ENCODE assay signal across 24 cellular contexts in the genomic region with DNA sequence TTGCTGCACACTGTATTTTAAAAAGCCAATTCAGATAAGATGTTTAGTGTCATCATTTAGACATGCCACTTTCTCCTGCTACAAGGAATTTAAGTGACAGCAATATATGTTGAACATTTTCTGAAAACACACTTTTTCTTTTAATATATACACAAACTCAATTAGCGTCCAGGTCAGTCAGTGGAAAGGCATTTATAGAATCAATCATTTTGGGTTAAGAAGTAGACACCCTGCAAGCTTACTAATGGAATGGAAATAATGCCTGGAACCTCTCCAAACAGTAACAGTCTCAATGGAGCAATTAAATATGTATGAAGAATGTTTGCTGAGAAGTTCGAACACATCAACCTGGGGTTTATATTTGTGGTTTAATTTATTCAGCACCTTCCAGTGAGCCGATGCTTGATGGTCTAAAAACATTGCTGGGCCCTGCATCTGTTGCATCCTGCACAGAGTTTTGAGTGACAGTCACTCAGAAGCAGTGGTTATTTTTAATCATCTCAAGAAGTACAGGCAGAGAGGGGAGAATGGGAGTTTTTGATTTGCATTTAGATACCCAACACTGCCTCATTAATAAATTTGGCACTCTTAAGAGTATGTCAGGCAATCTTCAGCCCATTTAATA.
"Had no signal": no experiment of that assay in that cellular context is flagged by ENCODE, and none has a peak within 500 bp of the region (broad histone marks: within the 10 kb centered on the region; RNA-seq: fewer than 3 reads in every experiment).

No MANE protein-coding gene starts in this region.

- ATAC-seq: activated CD8-positive, alpha-beta T cell treated with anti-CD3 and anti-CD28 coated beads, Interleukin-2, amount 10 ng/mL, durations not matched to agents 7 days and 5 days; left ventricle myocardium superior; natural killer cell; right cardiac atrium had no signal

- DNase-seq: activated CD4-positive, alpha-beta T cell treated with anti-CD3 and anti-CD28 coated beads for 48 hours; activated CD8-positive, alpha-beta memory T cell treated with anti-CD3 and anti-CD28 coated beads, Interleukin-2, amount 50 U/mL, for 4 hours; activated CD8-positive, alpha-beta T cell treated with anti-CD3 and anti-CD28 coated beads, Interleukin-2, amount 10 ng/mL, durations not matched to agents 7 days and 5 days; activated gamma-delta T cell; activated T-cell treated with anti-CD3 and anti-CD28 coated beads, Interleukin-2, amount 50 U/mL, for 48 hours; amniotic stem cell; cortex of kidney; effector CD4-positive, alpha-beta T cell; foreskin fibroblast; glutamatergic neuron; hypothalamus; left ventricle myocardium superior; natural killer cell; nucleus accumbens; right cardiac atrium; small intestine; stimulated activated CD4-positive, alpha-beta T cell treated with anti-CD3 and anti-CD28 coated beads, Interleukin-4, amount 100 ng/mL, for 24 hours; stimulated activated naive CD4-positive, alpha-beta T cell; uterus had no signal

- H3K27me3 Mint-ChIP-seq: activated naive CD8-positive, alpha-beta T cell; memory B cell had no signal

- H3K4me1 ChIP-seq: esophagus muscularis mucosa, tibial nerve, uterus had no signal

- H3K4me3 ChIP-seq: esophagus muscularis mucosa, tibial nerve, uterus had no signal

- H3K27ac ChIP-seq: esophagus muscularis mucosa, tibial nerve, uterus had no signal

- H3K36me3 Mint-ChIP-seq: WTC11 had no signal

- H3K27me3 ChIP-seq: esophagus muscularis mucosa, tibial nerve, uterus had no signal

- H3K36me3 ChIP-seq: esophagus muscularis mucosa, tibial nerve, uterus had no signal

- H3K4me1 Mint-ChIP-seq: memory B cell, natural killer cell, WTC11 had no signal

- H3K27ac Mint-ChIP-seq: activated CD8-positive, alpha-beta T cell treated with anti-CD3 and anti-CD28 coated beads, Interleukin-2, amount 10 ng/mL, durations not matched to agents 7 days and 5 days; activated naive CD8-positive, alpha-beta T cell; memory B cell; natural killer cell; WTC11 had no signal

- H3K9me3 ChIP-seq: esophagus muscularis mucosa, tibial nerve, uterus had no signal

- H3K4me3 Mint-ChIP-seq: activated CD8-positive, alpha-beta T cell treated with anti-CD3 and anti-CD28 coated beads, Interleukin-2, amount 10 ng/mL, durations not matched to agents 7 days and 5 days; activated naive CD8-positive, alpha-beta T cell; memory B cell; natural killer cell; WTC11 had no signal
